ENCODE assay signal across 27 cellular contexts in the genomic region with DNA sequence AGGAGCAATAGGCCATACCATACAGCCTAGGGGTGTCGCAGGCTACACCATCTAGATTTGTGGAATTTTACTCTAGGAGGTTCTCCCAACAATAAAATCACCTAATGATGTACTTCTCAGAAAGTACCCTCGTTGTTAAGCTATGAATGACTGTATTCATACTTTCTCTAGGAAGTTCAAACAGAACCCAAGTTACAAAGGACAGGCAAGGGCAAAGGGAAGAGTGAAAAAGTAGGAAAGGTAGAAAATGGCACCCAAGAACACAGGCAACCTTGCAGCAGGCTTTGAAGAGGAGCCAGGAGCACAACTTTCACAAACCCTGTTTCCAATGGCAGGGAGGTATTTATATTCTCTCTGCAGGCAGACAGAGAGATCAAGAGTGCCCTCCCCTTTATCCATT.
"Had no signal": no experiment of that assay in that cellular context is flagged by ENCODE, and none has a peak within 500 bp of the region (broad histone marks: within the 10 kb centered on the region; RNA-seq: fewer than 3 reads in every experiment).

No MANE protein-coding gene starts in this region.

- H3K4me3 ChIP-seq: ascending aorta, cardiac muscle cell, MG63 had no signal

- H3K9me3 Mint-ChIP-seq: activated B cell treated with CpG ODN at 0.5 μM for 24 hours; activated CD4-positive, alpha-beta T cell treated with anti-CD3 and anti-CD28 coated beads, Interleukin-2, amount 10 ng/mL, durations not matched to agents 24 days and 14 days; activated naive CD4-positive, alpha-beta T cell treated with anti-CD3 and anti-CD28 coated beads, Interleukin-2, amount 50 U/mL, for 72 hours; activated naive CD8-positive, alpha-beta T cell treated with anti-CD3 and anti-CD28 coated beads, Interleukin-2, amount 50 U/mL, for 24 hours; activated T-cell treated with anti-CD3 and anti-CD28 coated beads, Interleukin-2, amount 50 U/mL, for 24 hours; activated T-helper 1 cell treated with anti-CD3 and anti-CD28 coated beads, Interleukin-12 subunit alpha, Interleukin-12 subunit beta, Interleukin-2, Interleukin-4 antibody, amounts not matched to agents 30 ng/mL and 10 ng/mL and 1 ng/mL, durations not matched to agents 14 hours and 24 hours and 36 hours; T-cell had no signal

- H3K4me1 ChIP-seq: ascending aorta had no signal

- ATAC-seq: activated CD8-positive, alpha-beta memory T cell treated with anti-CD3 and anti-CD28 coated beads, Interleukin-2, amount 10 ng/mL, durations not matched to agents 7 days and 5 days; activated naive CD4-positive, alpha-beta T cell treated with anti-CD3 and anti-CD28 coated beads, Interleukin-2, amount 50 U/mL, for 72 hours; activated naive CD8-positive, alpha-beta T cell treated with anti-CD3 and anti-CD28 coated beads, Interleukin-2, amount 50 U/mL, for 24 hours; T-cell had no signal

- H3K9me3 ChIP-seq: ascending aorta, MG63 had no signal

- H3K27me3 Mint-ChIP-seq: activated B cell treated with CpG ODN at 0.5 μM for 24 hours; activated CD4-positive, alpha-beta T cell treated with anti-CD3 and anti-CD28 coated beads, Interleukin-2, amount 10 ng/mL, durations not matched to agents 24 days and 14 days; activated CD8-positive, alpha-beta memory T cell treated with anti-CD3 and anti-CD28 coated beads, Interleukin-2, amount 10 ng/mL, durations not matched to agents 7 days and 5 days; activated naive CD8-positive, alpha-beta T cell treated with anti-CD3 and anti-CD28 coated beads, Interleukin-2, amount 50 U/mL, for 24 hours; activated T-cell treated with anti-CD3 and anti-CD28 coated beads, Interleukin-2, amount 50 U/mL, for 24 hours; T-cell had no signal

- H3K27me3 ChIP-seq: ascending aorta, brain microvascular endothelial cell, cardiac muscle cell, MG63 had no signal

- H3K27ac Mint-ChIP-seq: activated B cell treated with CpG ODN at 0.5 μM for 24 hours; activated CD4-positive, alpha-beta T cell treated with anti-CD3 and anti-CD28 coated beads, Interleukin-2, amount 10 ng/mL, durations not matched to agents 24 days and 14 days; activated CD8-positive, alpha-beta memory T cell treated with anti-CD3 and anti-CD28 coated beads, Interleukin-2, amount 10 ng/mL, durations not matched to agents 7 days and 5 days; activated naive CD8-positive, alpha-beta T cell treated with anti-CD3 and anti-CD28 coated beads, Interleukin-2, amount 50 U/mL, for 24 hours; activated T-cell treated with anti-CD3 and anti-CD28 coated beads, Interleukin-2, amount 50 U/mL, for 24 hours; activated T-helper 1 cell treated with anti-CD3 and anti-CD28 coated beads, Interleukin-12 subunit alpha, Interleukin-12 subunit beta, Interleukin-2, Interleukin-4 antibody, amounts not matched to agents 30 ng/mL and 10 ng/mL and 1 ng/mL, durations not matched to agents 14 hours and 24 hours and 36 hours; T-cell had no signal

- H3K4me1 Mint-ChIP-seq: activated B cell treated with CpG ODN at 0.5 μM for 24 hours; activated naive CD8-positive, alpha-beta T cell treated with anti-CD3 and anti-CD28 coated beads, Interleukin-2, amount 50 U/mL, for 24 hours had no signal

- DNase-seq: activated B cell treated with CpG ODN at 0.5 μM for 24 hours; activated CD4-positive, alpha-beta T cell treated with anti-CD3 and anti-CD28 coated beads for 1 hour; activated CD4-positive, alpha-beta T cell treated with anti-CD3 and anti-CD28 coated beads, Interleukin-2, amount 10 ng/mL, durations not matched to agents 24 days and 14 days; activated CD4-positive, alpha-beta T cell treated with anti-CD3 and anti-CD28 coated beads, Interleukin-2, amount 50 U/mL, for 48 hours; activated CD8-positive, alpha-beta memory T cell treated with anti-CD3 and anti-CD28 coated beads, Interleukin-2, amount 10 ng/mL, durations not matched to agents 7 days and 5 days; activated effector memory CD4-positive, alpha-beta T cell treated with anti-CD3 and anti-CD28 coated beads, Interleukin-2, amount 50 U/mL, for 16 hours; activated naive CD4-positive, alpha-beta T cell treated with Interleukin-2 at 50 U/mL for 16 hours; activated naive CD8-positive, alpha-beta T cell treated with anti-CD3 and anti-CD28 coated beads, Interleukin-2, amount 50 U/mL, for 24 hours; activated T-cell treated with anti-CD3 and anti-CD28 coated beads, Interleukin-2, amount 50 U/mL, for 24 hours; MG63; MV-4-11; NCI-H1105; NCI-H1436; NCI-H1694 treated with DMSO at 0.1 percent for 48 hours; NCI-H2029 treated with DMSO at 0.1 percent for 48 hours; NCI-H345; NCI-H510A; NCI-H526 treated with DMSO at 0.1 percent for 48 hours; NCI-H82; NK-92 treated with Interleukin-12 subunit alpha and Interleukin-12 subunit beta, amount 100 ng/mL, for 24 hours; SHP77 treated with DMSO at 0.1 percent for 48 hours; T-cell had no signal

- H3K4me3 Mint-ChIP-seq: activated B cell treated with CpG ODN at 0.5 μM for 24 hours; activated CD4-positive, alpha-beta T cell treated with anti-CD3 and anti-CD28 coated beads, Interleukin-2, amount 10 ng/mL, durations not matched to agents 24 days and 14 days; activated CD8-positive, alpha-beta memory T cell treated with anti-CD3 and anti-CD28 coated beads, Interleukin-2, amount 10 ng/mL, durations not matched to agents 7 days and 5 days; activated naive CD8-positive, alpha-beta T cell treated with anti-CD3 and anti-CD28 coated beads, Interleukin-2, amount 50 U/mL, for 24 hours; activated T-cell treated with anti-CD3 and anti-CD28 coated beads, Interleukin-2, amount 50 U/mL, for 24 hours; activated T-helper 1 cell treated with anti-CD3 and anti-CD28 coated beads, Interleukin-12 subunit alpha, Interleukin-12 subunit beta, Interleukin-2, Interleukin-4 antibody, amounts not matched to agents 30 ng/mL and 10 ng/mL and 1 ng/mL, durations not matched to agents 14 hours and 24 hours and 36 hours; T-cell had no signal

- H3K27ac ChIP-seq: ascending aorta, cardiac muscle cell had no signal
